In genomic region chr20:60695223-60695622, GRCh38 we compare ENCODE assay signal across 11 cellular contexts.
DNase-seq lines count a peak whose midpoint lies in the region; TF ChIP-seq lines count a peak whose summit lies in the region.
"Had no signal": no experiment of that assay in that cellular context is flagged by ENCODE, and none has a peak within 500 bp of the region (broad histone marks: within the 10 kb centered on the region; RNA-seq: fewer than 3 reads in every experiment).

No MANE protein-coding gene starts in this region.

- H2AFZ ChIP-seq in MM.1S (ENCODE audit: low read length), result no peak overlapping the region

- TF ChIP-seq CTCF in MM.1S (IDR thresholded peaks at IDR 0.05; ENCODE audit: low read length) (no peak), esophagus squamous epithelium (IDR thresholded peaks at IDR 0.05) (no peak)

- H3K9ac ChIP-seq in MM.1S (ENCODE audit: low read length), result no peak overlapping the region

- H3K36me3 ChIP-seq in MM.1S (replicated peaks; ENCODE audit: insufficient read depth, low read length), result no peaks in the 10 kb centered on the region
- no peaks in the 10 kb centered on the region for H3K36me3 ChIP-seq in esophagus squamous epithelium
- H3K36me3 ChIP-seq: adrenal gland had no signal

- H3K4me2 ChIP-seq in MM.1S (ENCODE audit: low read depth, low read length), result no peak overlapping the region

- no peaks in the 10 kb centered on the region for H3K27me3 ChIP-seq in MM.1S (replicated peaks; ENCODE audit: insufficient read depth, low read length)
- H3K27me3 ChIP-seq in esophagus squamous epithelium, result no peaks in the 10 kb centered on the region
- H3K27me3 ChIP-seq: adrenal gland had no signal

- H3K4me3 ChIP-seq in MM.1S (ENCODE audit: low read length) (no peak overlapping the region), esophagus squamous epithelium (no peak overlapping the region)
- H3K4me3 ChIP-seq: adrenal gland had no signal

- H3K9me3 ChIP-seq in MM.1S (replicated peaks; ENCODE audit: insufficient read depth, low read length) (no peaks in the 10 kb centered on the region), esophagus squamous epithelium (no peaks in the 10 kb centered on the region)
- H3K9me3 ChIP-seq: adrenal gland had no signal

- no peaks in the 10 kb centered on the region for H3F3A ChIP-seq in MM.1S (ENCODE audit: insufficient read depth, low read length)

- H3K27ac ChIP-seq in caudate nucleus (ENCODE audit: low read depth, low read length) (no peak overlapping the region), MM.1S (ENCODE audit: low read length) (no peak overlapping the region), esophagus squamous epithelium (no peak overlapping the region)
- H3K27ac ChIP-seq: adrenal gland had no signal

- no peaks in the 10 kb centered on the region for H4K20me1 ChIP-seq in MM.1S (ENCODE audit: insufficient read depth, low read length)

- H3K4me1 ChIP-seq in MM.1S (ENCODE audit: low read length) (no peaks in the 10 kb centered on the region), esophagus squamous epithelium (no peaks in the 10 kb centered on the region)
- H3K4me1 ChIP-seq: adrenal gland had no signal

- intact Hi-C loops in esophagus squamous epithelium (cut with DNase I), result no loop called here

- 65 to 75% methylated on average over 2 of the region's 5 CpGs for WGBS in esophagus squamous epithelium, 2 donors

- H3K79me2 ChIP-seq in MM.1S (ENCODE audit: low read length), result no peaks in the 10 kb centered on the region

- no peaks in the 10 kb centered on the region for H3K9me2 ChIP-seq in MM.1S (replicated peaks; ENCODE audit: insufficient read depth, low read length)

- DNase-seq in EL (peak; percentile 64), M059J (ENCODE audit: low read depth) (peak; percentile 79), caudate nucleus (lab: John Stamatoyannopoulos, UW) (peak in 47 of 61 donors; percentile 3 to 87 (median 46)), putamen (ENCODE audit: low spot score) (peak; percentile 54), MM.1S (no peak), NCI-H510A (lab: John Stamatoyannopoulos, UW) (no peak), SIG-M5 (lab: John Stamatoyannopoulos, UW) (no peak), esophagus squamous epithelium (lab: John Stamatoyannopoulos, UW) (no peak)
- DNase-seq: glutamatergic neuron, NCI-H524 had no signal

- TF ChIP-seq POLR2A in esophagus squamous epithelium (IDR thresholded peaks at IDR 0.05), result no peak

Comparison
In these comparisons a context has a peak if more than half of its experiments do, and no peak if none do; other contexts are left out.
1. DNase-seq: peak in EL (single experiment), M059J (single experiment), caudate nucleus (47 of 61) and putamen (single experiment); none in MM.1S (single experiment), NCI-H510A (single experiment), SIG-M5 (single experiment) and esophagus squamous epithelium (single experiment).